In the genomic region with DNA sequence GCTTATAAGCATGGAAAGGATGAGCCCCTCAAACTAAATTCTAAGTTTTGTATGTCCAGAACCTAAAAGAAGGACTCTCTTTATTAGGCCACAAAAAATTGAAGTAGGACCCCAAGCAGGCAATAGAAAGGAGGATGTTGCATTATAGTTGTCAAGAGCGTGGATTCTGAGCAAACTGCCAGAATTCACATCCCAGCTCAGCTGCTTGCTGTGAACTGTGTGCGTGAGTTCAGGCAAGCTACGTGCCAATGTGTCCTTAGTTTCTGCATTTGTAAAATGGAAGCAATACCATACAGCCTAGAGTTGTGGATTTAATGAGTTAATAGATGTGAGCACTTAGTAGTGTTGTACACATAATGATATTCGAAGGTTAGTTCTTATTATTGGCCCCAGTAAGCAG, we compare ENCODE assay signal across 1 cellular context.
TF ChIP-seq lines count a peak whose summit lies in the region.

No MANE protein-coding gene starts in this region.

TF ChIP-seq in H1, 55 proteins besides CTCF, POLR2A, EP300 and RAD21 (continued from another document):
- TF ChIP-seq BACH1 (IDR thresholded peaks at IDR 0.05; ENCODE audit: low read length) (no peak), CBX5 (IDR thresholded peaks at IDR 0.05; ENCODE audit: low read depth, low read length) (no peak), TEAD4 (IDR thresholded peaks at IDR 0.05; ENCODE audit: low read depth, low read length) (no peak), KDM4A (IDR thresholded peaks at IDR 0.05; ENCODE audit: low read depth, low read length, severe bottlenecking) (no peak), SIN3A (conservative IDR thresholded peaks at IDR 0.05 in 1 of 2, IDR thresholded peaks at IDR 0.05 in 1 of 2; ENCODE audit: low read depth in 1 of 2, low read length in 2 of 2) (no peak), JUND (IDR thresholded peaks at IDR 0.05; ENCODE audit: low read length) (no peak), RFX5 (IDR thresholded peaks at IDR 0.05; ENCODE audit: borderline replicate concordance, low read depth, low read length) (no peak), EZH2 (IDR thresholded peaks at IDR 0.05; ENCODE audit: low read depth, low read length, severe bottlenecking) (no peak), SIRT6 (IDR thresholded peaks at IDR 0.05; ENCODE audit: low read length) (no peak), SP2 (IDR thresholded peaks at IDR 0.05; ENCODE audit: low read length) (no peak), CEBPB (IDR thresholded peaks at IDR 0.05; ENCODE audit: low read depth, low read length) (no peak), MAX (IDR thresholded peaks at IDR 0.05) (no peak), ASH2L (IDR thresholded peaks at IDR 0.05; ENCODE audit: low read length) (no peak), RNF2 (IDR thresholded peaks at IDR 0.05; ENCODE audit: borderline replicate concordance, low read depth, low read length, missing control alignments, poor library complexity, severe bottlenecking) (no peak), PHF8 (conservative IDR thresholded peaks at IDR 0.05; ENCODE audit: low read depth, low read length) (no peak), TCF12 (IDR thresholded peaks at IDR 0.05; ENCODE audit: low read depth, low read length) (no peak), FOSL1 (IDR thresholded peaks at IDR 0.05; ENCODE audit: insufficient read depth, low read depth, low read length) (no peak), CREB1 (IDR thresholded peaks at IDR 0.05) (no peak)
- TF ChIP-seq, protein P1, sequence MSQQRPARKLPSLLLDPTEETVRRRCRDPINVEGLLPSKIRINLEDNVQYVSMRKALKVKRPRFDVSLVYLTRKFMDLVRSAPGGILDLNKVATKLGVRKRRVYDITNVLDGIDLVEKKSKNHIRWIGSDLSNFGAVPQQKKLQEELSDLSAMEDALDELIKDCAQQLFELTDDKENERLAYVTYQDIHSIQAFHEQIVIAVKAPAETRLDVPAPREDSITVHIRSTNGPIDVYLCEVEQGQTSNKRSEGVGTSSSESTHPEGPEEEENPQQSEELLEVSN (IDR thresholded peaks at IDR 0.05), result no peak
TF ChIP-seq in H1: peak in this region for 0.
